Comparison of ENCODE assay signal across 11 cellular contexts in genomic region chr1:197841828-197842573, GRCh38.
DNase-seq lines count a peak whose midpoint lies in the region; ATAC-seq, FAIRE-seq and TF ChIP-seq lines count a peak whose summit lies in the region.
"Had no signal": no experiment of that assay in that cellular context is flagged by ENCODE, and none has a peak within 500 bp of the region (broad histone marks: within the 10 kb centered on the region; RNA-seq: fewer than 3 reads in every experiment).

No MANE protein-coding gene starts in this region.

- H3K9me3 ChIP-seq in OCI-LY3 (ENCODE audit: insufficient read depth, low read length) (no peaks in the 10 kb centered on the region), fibroblast of lung (ENCODE audit: control insufficient read depth, insufficient read depth, low read depth, low read length) (no peaks in the 10 kb centered on the region), smooth muscle cell (replicated peaks; ENCODE audit: low read depth) (no peaks in the 10 kb centered on the region)

- no peaks in the 10 kb centered on the region for H3K36me3 ChIP-seq in OCI-LY3 (replicated peaks; ENCODE audit: low read depth, low read length)
- H3K36me3 ChIP-seq in fibroblast of lung (ENCODE audit: control insufficient read depth, insufficient read depth, low read length), result no peaks in the 10 kb centered on the region
- H3K36me3 ChIP-seq in smooth muscle cell (ENCODE audit: low read depth), result no peaks in the 10 kb centered on the region

- DNase-seq in GM04504 (ENCODE audit: low read depth) (peak; percentile 44), fibroblast of lung (ENCODE audit: low read depth in 2 of 2) (peak; percentile 19 to 31), smooth muscle cell (lab: John Stamatoyannopoulos, UW; ENCODE audit: unreplicated experiment) (no peak), GM19239 (ENCODE audit: insufficient read length, low spot score) (no peak)
- DNase-seq: activated T-cell treated with anti-CD3 and anti-CD28 coated beads, Interleukin-2, amount 50 U/mL, for 72 hours; NCI-H1048; NCI-H526 had no signal

- H3K27me3 ChIP-seq in OCI-LY3 (ENCODE audit: low read depth, low read length) (no peaks in the 10 kb centered on the region), fibroblast of lung (ENCODE audit: control insufficient read depth, insufficient read depth, low read length) (no peaks in the 10 kb centered on the region), smooth muscle cell (ENCODE audit: low read depth) (no peaks in the 10 kb centered on the region)

- H3K9ac ChIP-seq in OCI-LY3 (ENCODE audit: low read length), result peak overlapping the region; percentile 26
- H3K9ac ChIP-seq in fibroblast of lung (ENCODE audit: insufficient read depth, low read length), result no peak overlapping the region
- no peak overlapping the region for H3K9ac ChIP-seq in smooth muscle cell (ENCODE audit: low read depth)

- ATAC-seq in activated CD4-positive, CD25-positive, alpha-beta regulatory T cell treated with anti-CD3 and anti-CD28 coated beads, Interleukin-2, amount 50 U/mL, for 24 hours, result no peak
- ATAC-seq in HG03097 (IDR thresholded peaks at IDR 0.05; ENCODE audit: low FRiP score, unreplicated experiment), result no peak

- WGBS in smooth muscle cell (ENCODE audit: low lambda C conversion rate), result 15% methylated on average over 2 of the region's 2 CpGs

- H3K79me2 ChIP-seq in OCI-LY3 (ENCODE audit: low read length) (no peaks in the 10 kb centered on the region), fibroblast of lung (ENCODE audit: control insufficient read depth, insufficient read depth, low read length) (no peaks in the 10 kb centered on the region), smooth muscle cell (ENCODE audit: low read depth) (no peaks in the 10 kb centered on the region)

- H3F3A ChIP-seq in smooth muscle cell (ENCODE audit: low read depth), result no peaks in the 10 kb centered on the region

- FAIRE-seq in GM19239 (lab: Jason Lieb, UNC), result no peak

- H2AFZ ChIP-seq in OCI-LY3 (ENCODE audit: low read depth, low read length) (peak overlapping the region; percentile 18; the same call in 1 of the 2 replicates), fibroblast of lung (ENCODE audit: low read length) (peak overlapping the region; percentile 72), smooth muscle cell (ENCODE audit: low read depth) (peak overlapping the region; percentile 51)

- H3K4me1 ChIP-seq in OCI-LY3 (ENCODE audit: low read length) (peaks cover 52% of the 10 kb centered on the region), fibroblast of lung (ENCODE audit: control insufficient read depth, extremely low read depth, insufficient read depth, low read length) (no peaks in the 10 kb centered on the region), smooth muscle cell (ENCODE audit: low read depth) (peaks cover 5% of the 10 kb centered on the region)

- H3K4me2 ChIP-seq in OCI-LY3 (ENCODE audit: low read length) (peak overlapping the region; percentile 60), fibroblast of lung (ENCODE audit: extremely low read depth, insufficient read depth, low read length) (no peak overlapping the region), smooth muscle cell (peak overlapping the region; percentile 57)

- H3K27ac ChIP-seq in OCI-LY3 (ENCODE audit: low read length) (peak overlapping the region; percentile 46), fibroblast of lung (ENCODE audit: insufficient read depth, low read length) (no peak overlapping the region), smooth muscle cell (ENCODE audit: low read depth) (peak overlapping the region; percentile 61)
- H3K27ac ChIP-seq: SK-N-MC had no signal

- no peaks in the 10 kb centered on the region for H4K20me1 ChIP-seq in OCI-LY3 (ENCODE audit: insufficient read depth, low read length)
- H4K20me1 ChIP-seq in fibroblast of lung (ENCODE audit: control insufficient read depth, extremely low read depth, insufficient read depth, low read length), result no peaks in the 10 kb centered on the region
- no peaks in the 10 kb centered on the region for H4K20me1 ChIP-seq in smooth muscle cell (ENCODE audit: low read depth)

- TF ChIP-seq CTCF in OCI-LY3 (IDR thresholded peaks at IDR 0.05; ENCODE audit: low read depth, low read length) (no peak), fibroblast of lung (conservative IDR thresholded peaks at IDR 0.05 in 1 of 2, IDR thresholded peaks at IDR 0.05 in 1 of 2; ENCODE audit: low read depth in 1 of 2, low read length in 2 of 2) (no peak), smooth muscle cell (IDR thresholded peaks at IDR 0.05; ENCODE audit: borderline replicate concordance, insufficient read depth, poor library complexity, severe bottlenecking) (no peak)

- H3K4me3 ChIP-seq in OCI-LY3 (ENCODE audit: low read length), result peak overlapping the region; percentile 20
- H3K4me3 ChIP-seq in fibroblast of lung (replicated peaks in 1 of 4; ENCODE audit: control extremely low read depth in 1 of 4, insufficient read depth in 1 of 4, low read depth in 3 of 4, low read length in 4 of 4), result no peak overlapping the region
- H3K4me3 ChIP-seq in smooth muscle cell, result no peak overlapping the region
- H3K4me3 ChIP-seq: SK-N-MC had no signal

Comparison
In these comparisons a context has a peak if more than half of its experiments do, and no peak if none do; other contexts are left out.
1. DNase-seq: peak in GM04504 (single experiment) and fibroblast of lung (2 of 2); none in smooth muscle cell (single experiment) and GM19239 (single experiment).
2. H2AFZ ChIP-seq: peak in every context shown above with its lines; median percentile 72 in fibroblast of lung; 51 in smooth muscle cell; 18 in OCI-LY3.